In genomic region chr2:127118467-127118866, GRCh38 we compare ENCODE assay signal across 15 cellular contexts. TPM values are rescaled to one million over a fixed set of nuclear protein-coding genes. Genes with fewer than 3 reads are reported as not detected.
DNase-seq lines count a peak whose midpoint lies in the region; ATAC-seq lines count a peak whose summit lies in the region.
"Had no signal": no experiment of that assay in that cellular context is flagged by ENCODE, and none has a peak within 500 bp of the region (broad histone marks: within the 10 kb centered on the region; RNA-seq: fewer than 3 reads in every experiment).

No MANE protein-coding gene starts in this region.

- H2BK15ac ChIP-seq in neuronal stem cell (ENCODE audit: low read length) = no peak overlapping the region

- H2BK120ac ChIP-seq in neuronal stem cell (ENCODE audit: low read depth, low read length) = no peak overlapping the region

- no peaks in the 10 kb centered on the region for H3K79me1 ChIP-seq in neuronal stem cell (ENCODE audit: low read depth, low read length)

- H4K91ac ChIP-seq in neuronal stem cell (ENCODE audit: low read depth, low read length, poor library complexity) = no peak overlapping the region

- H3K4me1 ChIP-seq in neuronal stem cell (ENCODE audit: control insufficient read depth in 2 of 2, insufficient read depth in 1 of 2, low read depth in 1 of 2, low read length in 2 of 2) = peaks cover 0 to 2% of the 10 kb centered on the region in 2 donors

- H3K27ac ChIP-seq in neuronal stem cell (replicated peaks; ENCODE audit: low read length) = no peak overlapping the region
- H3K27ac ChIP-seq in substantia nigra (ENCODE audit: low read depth, low read length, poor library complexity, severe bottlenecking) = peak overlapping the region; percentile 94
- H3K27ac ChIP-seq: HL-60 had no signal

- H2AK5ac ChIP-seq in neuronal stem cell (ENCODE audit: low read depth, low read length) = no peak overlapping the region

- H3K9ac ChIP-seq in neuronal stem cell (ENCODE audit: low read depth, low read length, poor library complexity) = no peak overlapping the region

- H2BK12ac ChIP-seq in neuronal stem cell (ENCODE audit: low read length) = no peak overlapping the region

- no peak overlapping the region for H3K18ac ChIP-seq in neuronal stem cell (ENCODE audit: low read length)

- intact Hi-C loops in head of caudate nucleus (cut with DNase I) = no loop called here

- no peak overlapping the region for H3K4ac ChIP-seq in neuronal stem cell (ENCODE audit: low read length)

- peaks cover 14 to 21% of the 10 kb centered on the region in 2 donors for H3K9me3 ChIP-seq in neuronal stem cell (replicated peaks in 1 of 2; ENCODE audit: control insufficient read depth in 2 of 2, insufficient read depth in 1 of 2, low read depth in 1 of 2, low read length in 2 of 2)

- H2BK5ac ChIP-seq in neuronal stem cell (ENCODE audit: low read length) = peak overlapping the region; percentile 4

- no peak overlapping the region for H4K8ac ChIP-seq in neuronal stem cell (ENCODE audit: low read depth, low read length)

- no peaks in the 10 kb centered on the region for H3K36me3 ChIP-seq in neuronal stem cell (replicated peaks in 1 of 2; ENCODE audit: control insufficient read depth in 2 of 2, insufficient read depth in 2 of 2, low read length in 2 of 2)

- no peak overlapping the region for H3K23ac ChIP-seq in neuronal stem cell (ENCODE audit: low read depth, low read length, poor library complexity)

- no peak overlapping the region for H3K4me3 ChIP-seq in neuronal stem cell (ENCODE audit: low read length in 2 of 2)

- no CpG with 5 or more reads among the region's 6 CpGs for WGBS in neuronal stem cell (ENCODE audit: extremely low coverage in 2 of 2, insufficient read length in 2 of 2, insufficient replicate concordance in 1 of 2), 2 donors

- peaks cover 0 to 13% (median 0%) of the 10 kb centered on the region in 3 experiments for H3K27me3 ChIP-seq in neuronal stem cell (ENCODE audit: control insufficient read depth in 3 of 3, insufficient read depth in 3 of 3, low read depth in 1 of 3, low read length in 3 of 3)

- ATAC-seq in HG03432 (IDR thresholded peaks at IDR 0.05; ENCODE audit: unreplicated experiment) = no peak
- no peak for ATAC-seq in HG03565 (IDR thresholded peaks at IDR 0.05; ENCODE audit: unreplicated experiment)
- ATAC-seq: PC-3 had no signal

- H3K4me2 ChIP-seq in neuronal stem cell (ENCODE audit: insufficient read depth, low read length, poor library complexity, severe bottlenecking) = no peak overlapping the region

- H3K14ac ChIP-seq in neuronal stem cell (ENCODE audit: low read length) = no peak overlapping the region

- H2AFZ ChIP-seq in neuronal stem cell (ENCODE audit: low read length) = no peak overlapping the region

- DNase-seq in anterior cingulate cortex (lab: John Stamatoyannopoulos, UW) (peak in 36 of 58 donors; percentile 32 to 91 (median 72)), head of caudate nucleus (peak in 41 of 42 donors; percentile 58 to 94 (median 84)), neuronal stem cell (ENCODE audit: low spot score) (no peak), substantia nigra (lab: John Stamatoyannopoulos, UW) (peak in 37 of 49 donors; percentile 40 to 93 (median 71))
- no peak for DNase-seq in activated effector memory CD4-positive, alpha-beta T cell treated with Interleukin-2 at 50 U/mL for 16 hours
- DNase-seq: CD8-positive, alpha-beta memory T cell; GF-D8; NCI-H146; NCI-H2081 treated with DMSO at 0.1 percent for 48 hours; NCI-H226; NCI-H526; PC-3 had no signal

RNA-seq across cellular contexts. Expression of gene BIN1, which starts 11.5 kb away (rescaled TPM):
- 58.5 TPM for polyA plus RNA-seq in neuronal stem cell (2013, experiment 1 of 2)
- polyA plus RNA-seq in neuronal stem cell (2013, experiment 2 of 2) = 59.1 TPM

Comparison
In these comparisons a context has a peak if more than half of its experiments do, and no peak if none do; other contexts are left out.
1. DNase-seq: peak in anterior cingulate cortex (36 of 58), head of caudate nucleus (41 of 42) and substantia nigra (37 of 49); none in neuronal stem cell (single experiment) and activated effector memory CD4-positive, alpha-beta T cell treated with Interleukin-2 at 50 U/mL for 16 hours (single experiment).